In genomic region chr4:39637572-39638357, GRCh38 we compare ENCODE assay signal across 8 cellular contexts. TPM values are rescaled to one million over a fixed set of nuclear protein-coding genes. Genes with fewer than 3 reads are reported as not detected.
DNase-seq lines count a peak whose midpoint lies in the region; ATAC-seq and TF ChIP-seq lines count a peak whose summit lies in the region.

No MANE protein-coding gene starts in this region.

- WGBS in heart left ventricle, 4 donors, result 0% methylated on average over 30 of the region's 30 CpGs

- H3K4me3 ChIP-seq in heart left ventricle, result peak overlapping the region; percentile 70 to 97 (median 78)
- H3K4me3 ChIP-seq in osteoblast (ENCODE audit: insufficient read depth, low read length), result peak overlapping the region; percentile 80

- H3K27ac ChIP-seq in heart left ventricle (peak overlapping the region; percentile 87 to 99 (median 96)), osteoblast (ENCODE audit: low read depth, low read length) (peak overlapping the region; percentile 100)

- intact Hi-C loops in heart left ventricle (cut with DNase I), result loop anchor here (1.0 to 10.0 kb wide), 12 partner anchors 60 to 420 kb away; partner anchors contain the start of genes UGDH (in 9 of the 10), UBE2K (in 5 of the 10), PDS5A (in 4 of the 10) and LIAS (in 2 of the 10)

- H3K36me3 ChIP-seq in heart left ventricle (peaks cover 0 to 19% (median 10%) of the 10 kb centered on the region in 9 donors), osteoblast (ENCODE audit: insufficient read depth, low read length) (peaks cover 7% of the 10 kb centered on the region)

- TF ChIP-seq POLR2A in heart left ventricle (IDR thresholded peaks at IDR 0.05), result no peak

- peaks cover 43% of the 10 kb centered on the region for H3K4me1 Mint-ChIP-seq in activated naive CD8-positive, alpha-beta T cell treated with anti-CD3 and anti-CD28 coated beads for 36 hours

- H3K27ac Mint-ChIP-seq in activated naive CD8-positive, alpha-beta T cell treated with anti-CD3 and anti-CD28 coated beads for 36 hours, result peak overlapping the region; percentile 52

- H3K9me3 ChIP-seq in heart left ventricle (no peaks in the 10 kb centered on the region), osteoblast (ENCODE audit: low read depth, low read length) (no peaks in the 10 kb centered on the region)

- H3K27me3 Mint-ChIP-seq in activated naive CD8-positive, alpha-beta T cell treated with anti-CD3 and anti-CD28 coated beads for 36 hours, result no peaks in the 10 kb centered on the region

- H3K36me3 Mint-ChIP-seq in activated naive CD8-positive, alpha-beta T cell treated with anti-CD3 and anti-CD28 coated beads for 36 hours, result no peaks in the 10 kb centered on the region

- no peaks in the 10 kb centered on the region for H3K9me3 Mint-ChIP-seq in activated naive CD8-positive, alpha-beta T cell treated with anti-CD3 and anti-CD28 coated beads for 36 hours

- H3K4me1 ChIP-seq in heart left ventricle (peaks cover 0 to 43% (median 18%) of the 10 kb centered on the region in 12 donors), osteoblast (ENCODE audit: insufficient read depth, low read length) (peaks cover 26% of the 10 kb centered on the region)

- H3K79me2 ChIP-seq in osteoblast (ENCODE audit: insufficient read depth, low read length), result peaks cover 58% of the 10 kb centered on the region

- H3K4me2 ChIP-seq in osteoblast (ENCODE audit: insufficient read depth, low read length), result peak overlapping the region; percentile 93

- peak overlapping the region; percentile 90 for H3K4me3 Mint-ChIP-seq in activated naive CD8-positive, alpha-beta T cell treated with anti-CD3 and anti-CD28 coated beads for 36 hours

- peak; percentile 5 for ATAC-seq in HG02943 (IDR thresholded peaks at IDR 0.05; ENCODE audit: low read depth, unreplicated experiment)
- ATAC-seq in heart left ventricle, result peak; percentile 21 to 55 (median 37)

- TF ChIP-seq CTCF in heart left ventricle (IDR thresholded peaks at IDR 0.05), result no peak
- TF ChIP-seq CTCF in osteoblast (IDR thresholded peaks at IDR 0.05; ENCODE audit: extremely low read depth, low read depth, low read length), result peak; percentile 6

- H3K27me3 ChIP-seq in heart left ventricle (no peaks in the 10 kb centered on the region), osteoblast (ENCODE audit: insufficient read depth, low read length) (no peaks in the 10 kb centered on the region)

- peak overlapping the region; percentile 84 for H2AFZ ChIP-seq in osteoblast (ENCODE audit: low read length)

- DNase-seq in NCI-H1105 treated with DMSO at 0.1 percent for 48 hours (lab: John Stamatoyannopoulos, UW), result peak; percentile 23
- no peak for DNase-seq in NCI-H1105 (lab: John Stamatoyannopoulos, UW)
- peak; percentile 63 for DNase-seq in NCI-H82 (lab: John Stamatoyannopoulos, UW)
- DNase-seq in activated naive CD8-positive, alpha-beta T cell treated with anti-CD3 and anti-CD28 coated beads for 36 hours, result peak; percentile 23
- DNase-seq in heart left ventricle, result peak; percentile 47 to 78 (median 58)
- DNase-seq in osteoblast (ENCODE audit: insufficient read length, low spot score, missing footprints), result peak; percentile 76
- no peak for DNase-seq in mesenteric fat pad (ENCODE audit: low spot score)

- peaks cover 4% of the 10 kb centered on the region for H4K20me1 ChIP-seq in osteoblast (ENCODE audit: insufficient read depth, low read length)

RNA-seq across cellular contexts. Expression of gene SMIM14, which starts 0.9 kb away (rescaled TPM):
- total RNA-seq in activated naive CD8-positive, alpha-beta T cell treated with anti-CD3 and anti-CD28 coated beads for 36 hours, result under 1 TPM; 0.36 to 0.62 TPM
- total RNA-seq in heart left ventricle (10 to 100 TPM in 8 of 9 donors, 1 to 10 TPM in 1; 7.1 to 24.8 (median 11.9) TPM), osteoblast (61.5 and 68.7 TPM in 2 replicates), mesenteric fat pad (43.1 TPM)
- polyA plus RNA-seq in heart left ventricle, result 1 to 10 TPM; 3.0 to 6.4 TPM

Comparison
In these comparisons a context has a peak if more than half of its experiments do, and no peak if none do; other contexts are left out.
1. DNase-seq: peak in NCI-H1105 treated with DMSO at 0.1 percent for 48 hours (single experiment), NCI-H82 (single experiment), activated naive CD8-positive, alpha-beta T cell treated with anti-CD3 and anti-CD28 coated beads for 36 hours (single experiment), heart left ventricle (5 of 5) and osteoblast (single experiment); none in NCI-H1105 (single experiment) and mesenteric fat pad (single experiment).
2. RNA of gene SMIM14, which starts 0.9 kb away (total RNA-seq): 61.5 to 68.7 TPM in osteoblast, 43.1 TPM in mesenteric fat pad (single experiment) and 7.1 to 24.8 TPM in heart left ventricle; 0.36 to 0.62 TPM in activated naive CD8-positive, alpha-beta T cell treated with anti-CD3 and anti-CD28 coated beads for 36 hours; every median in the first group is over 4 times any median in the second.